14 cellular contexts compared by ENCODE assay signal in the genomic region with DNA sequence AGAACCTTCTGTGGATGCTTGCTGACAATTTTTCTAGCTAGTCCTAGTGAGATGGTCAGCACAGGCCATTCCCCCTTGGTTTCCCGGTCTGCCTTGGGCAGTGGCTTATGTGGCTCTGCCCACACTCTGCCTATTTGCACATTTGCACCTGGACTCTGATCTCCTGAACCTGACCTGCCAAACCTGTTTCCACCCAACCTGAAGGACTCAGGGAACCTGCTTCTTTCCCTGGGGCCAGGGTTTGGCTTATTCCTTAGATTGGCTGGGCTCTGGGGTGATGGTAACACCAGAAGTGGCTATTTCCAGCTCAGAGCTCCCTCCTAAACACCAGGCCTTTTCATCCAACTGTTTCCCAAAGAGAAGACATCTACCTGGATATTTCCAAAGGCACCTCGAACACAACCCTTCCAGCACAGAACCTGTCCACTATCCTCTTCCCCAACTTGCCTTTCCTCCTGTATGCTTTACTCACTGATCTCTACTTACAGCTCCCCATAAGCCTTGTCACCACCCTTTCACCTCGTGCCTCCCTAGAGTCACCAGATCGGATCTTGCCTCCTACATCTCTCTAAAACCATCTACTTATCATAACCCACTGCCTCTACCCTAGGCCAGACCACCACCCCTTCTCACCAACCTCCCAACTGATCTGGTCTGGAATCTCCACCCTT. TPM values are rescaled to one million over a fixed set of nuclear protein-coding genes. Genes with fewer than 3 reads are reported as not detected.
DNase-seq lines count a peak whose midpoint lies in the region; ATAC-seq, FAIRE-seq and TF ChIP-seq lines count a peak whose summit lies in the region.
"Had no signal": no experiment of that assay in that cellular context is flagged by ENCODE, and none has a peak within 500 bp of the region (broad histone marks: within the 10 kb centered on the region; RNA-seq: fewer than 3 reads in every experiment).

No MANE protein-coding gene starts in this region.

- DNase-seq in DMS53 (lab: John Stamatoyannopoulos, UW) (peak; percentile 96), NCI-H510A (lab: John Stamatoyannopoulos, UW) (peak; percentile 94), neuronal stem cell (ENCODE audit: low spot score) (no peak), GM12892 (ENCODE audit: insufficient read length) (no peak), GM12891 (ENCODE audit: insufficient read length, low spot score) (no peak)
- DNase-seq: activated naive CD4-positive, alpha-beta T cell treated with anti-CD3 and anti-CD28 coated beads, Interleukin-2, amount 10 ng/mL, durations not matched to agents 7 days and 5 days; gastrocnemius medialis; NCI-H2107; ovary; testis had no signal

- H3K4ac ChIP-seq in neuronal stem cell (ENCODE audit: low read length): no peak overlapping the region

- WGBS in esophagus, 2 donors: 73 to 77% methylated on average over 4 of the region's 4 CpGs
- no CpG with 5 or more reads among the region's 4 CpGs for WGBS in neuronal stem cell (ENCODE audit: extremely low coverage in 2 of 2, insufficient read length in 2 of 2, insufficient replicate concordance in 1 of 2), 2 donors

- H2AFZ ChIP-seq in neuronal stem cell (ENCODE audit: low read length): no peak overlapping the region

- H3K9ac ChIP-seq in neuronal stem cell (ENCODE audit: low read depth, low read length, poor library complexity): no peak overlapping the region

- H2BK120ac ChIP-seq in neuronal stem cell (ENCODE audit: low read depth, low read length): no peak overlapping the region

- no peak overlapping the region for H3K4me2 ChIP-seq in neuronal stem cell (ENCODE audit: insufficient read depth, low read length, poor library complexity, severe bottlenecking)

- no peak overlapping the region for H2AK5ac ChIP-seq in neuronal stem cell (ENCODE audit: low read depth, low read length)

- H2BK5ac ChIP-seq in neuronal stem cell (ENCODE audit: low read length): no peak overlapping the region

- no peak overlapping the region for H3K14ac ChIP-seq in neuronal stem cell (ENCODE audit: low read length)

- H4K91ac ChIP-seq in neuronal stem cell (ENCODE audit: low read depth, low read length, poor library complexity): no peak overlapping the region

- H3K27ac ChIP-seq in esophagus (ENCODE audit: low read depth in 2 of 2, low read length in 1 of 2): peak overlapping the region; percentile 73 to 91
- H3K27ac ChIP-seq in neuronal stem cell (replicated peaks; ENCODE audit: low read length): no peak overlapping the region
- H3K27ac ChIP-seq: gastrocnemius medialis, ovary, testis had no signal

- H2BK15ac ChIP-seq in neuronal stem cell (ENCODE audit: low read length): no peak overlapping the region

- no peak overlapping the region for H2BK12ac ChIP-seq in neuronal stem cell (ENCODE audit: low read length)

- FAIRE-seq in GM12892 (lab: Jason Lieb, UNC) (no peak), GM12891 (lab: Jason Lieb, UNC) (no peak)

- peak overlapping the region; percentile 63 for H3K18ac ChIP-seq in neuronal stem cell (ENCODE audit: low read length)

- no peak overlapping the region for H3K23ac ChIP-seq in neuronal stem cell (ENCODE audit: low read depth, low read length, poor library complexity)

- TF ChIP-seq POLR2A in GM12892 (IDR thresholded peaks at IDR 0.05; ENCODE audit: low read depth, low read length) (no peak), GM12891 (IDR thresholded peaks at IDR 0.05; ENCODE audit: low read depth, low read length) (no peak)

- H3K4me3 ChIP-seq in esophagus (ENCODE audit: low read depth in 1 of 2, low read length in 2 of 2) (no peak overlapping the region), neuronal stem cell (ENCODE audit: low read length in 2 of 2) (peak overlapping the region in 1 of 2 donors; percentile 25)
- H3K4me3 ChIP-seq: gastrocnemius medialis, ovary, testis had no signal

- ATAC-seq in GM21576 (IDR thresholded peaks at IDR 0.05; ENCODE audit: unreplicated experiment) (no peak), HG03460 (IDR thresholded peaks at IDR 0.05; ENCODE audit: unreplicated experiment) (no peak)
- ATAC-seq: gastrocnemius medialis, SK-N-SH treated with all-trans-retinoic acid at 6 μM for 48 hours had no signal

- no peaks in the 10 kb centered on the region for H3K9me3 ChIP-seq in esophagus (ENCODE audit: control insufficient read depth in 2 of 2, insufficient read depth in 1 of 2, low read depth in 1 of 2, low read length in 1 of 2)
- H3K9me3 ChIP-seq in neuronal stem cell (replicated peaks in 1 of 2; ENCODE audit: control insufficient read depth in 2 of 2, insufficient read depth in 1 of 2, low read depth in 1 of 2, low read length in 2 of 2): peaks cover 0 to 2% of the 10 kb centered on the region in 2 donors
- H3K9me3 ChIP-seq: gastrocnemius medialis, ovary, testis had no signal

- H3K36me3 ChIP-seq in esophagus (ENCODE audit: control insufficient read depth in 2 of 2, insufficient read depth in 2 of 2, low read length in 1 of 2) (no peaks in the 10 kb centered on the region), neuronal stem cell (replicated peaks in 1 of 2; ENCODE audit: control insufficient read depth in 2 of 2, insufficient read depth in 2 of 2, low read length in 2 of 2) (no peaks in the 10 kb centered on the region)
- H3K36me3 ChIP-seq: gastrocnemius medialis, ovary had no signal

- peaks cover 0 to 4% of the 10 kb centered on the region in 2 donors for H3K4me1 ChIP-seq in esophagus (ENCODE audit: control insufficient read depth in 2 of 2, insufficient read depth in 2 of 2, low read length in 1 of 2)
- H3K4me1 ChIP-seq in neuronal stem cell (ENCODE audit: control insufficient read depth in 2 of 2, insufficient read depth in 1 of 2, low read depth in 1 of 2, low read length in 2 of 2): peaks cover 1 to 4% of the 10 kb centered on the region in 2 donors

- no peaks in the 10 kb centered on the region for H3K27me3 ChIP-seq in esophagus (ENCODE audit: control insufficient read depth in 1 of 2, insufficient read depth in 2 of 2, low read length in 2 of 2)
- peaks cover 0 to 10% (median 0%) of the 10 kb centered on the region in 3 experiments for H3K27me3 ChIP-seq in neuronal stem cell (ENCODE audit: control insufficient read depth in 3 of 3, insufficient read depth in 3 of 3, low read depth in 1 of 3, low read length in 3 of 3)
- H3K27me3 ChIP-seq: gastrocnemius medialis, ovary, testis had no signal

- no peak overlapping the region for H4K8ac ChIP-seq in neuronal stem cell (ENCODE audit: low read depth, low read length)

- no peaks in the 10 kb centered on the region for H3K79me1 ChIP-seq in neuronal stem cell (ENCODE audit: low read depth, low read length)

TF ChIP-seq in GM12891, 5 proteins besides CTCF, POLR2A, EP300 and RAD21:
- no peak for TF ChIP-seq POLR2AphosphoS5 (IDR thresholded peaks at IDR 0.05; ENCODE audit: low read depth, low read length)
- no peak for TF ChIP-seq PAX5 (IDR thresholded peaks at IDR 0.05; ENCODE audit: insufficient read depth, low read length, severe bottlenecking)
- TF ChIP-seq TAF1 (IDR thresholded peaks at IDR 0.05; ENCODE audit: low read depth, low read length): no peak
- TF ChIP-seq SPI1 (IDR thresholded peaks at IDR 0.05; ENCODE audit: low read depth, low read length): no peak
- no peak for TF ChIP-seq POU2F2 (IDR thresholded peaks at IDR 0.05; ENCODE audit: low read depth, low read length)

RNA-seq across cellular contexts. Expression of a gene that starts 5.8 kb away (rescaled TPM):
- 10 to 100 TPM; 31.7 to 55.3 TPM for polyA plus RNA-seq in esophagus
- 90.6 TPM for polyA plus RNA-seq in neuronal stem cell (2013, experiment 1 of 2)
- 89.8 TPM for polyA plus RNA-seq in neuronal stem cell (2013, experiment 2 of 2)
- polyA plus RNA-seq in GM12892 (2012; ENCODE audit: missing spikeins): 38.1 TPM
- 34.3 TPM for polyA plus RNA-seq in GM12891 (2012; ENCODE audit: low read depth, missing spikeins)

Comparison
In these comparisons a context has a peak if more than half of its experiments do, and no peak if none do; other contexts are left out.
1. DNase-seq: peak in DMS53 (single experiment) and NCI-H510A (single experiment); none in neuronal stem cell (single experiment), GM12892 (single experiment) and GM12891 (single experiment).